1 cellular context compared by ENCODE assay signal in the genomic region with DNA sequence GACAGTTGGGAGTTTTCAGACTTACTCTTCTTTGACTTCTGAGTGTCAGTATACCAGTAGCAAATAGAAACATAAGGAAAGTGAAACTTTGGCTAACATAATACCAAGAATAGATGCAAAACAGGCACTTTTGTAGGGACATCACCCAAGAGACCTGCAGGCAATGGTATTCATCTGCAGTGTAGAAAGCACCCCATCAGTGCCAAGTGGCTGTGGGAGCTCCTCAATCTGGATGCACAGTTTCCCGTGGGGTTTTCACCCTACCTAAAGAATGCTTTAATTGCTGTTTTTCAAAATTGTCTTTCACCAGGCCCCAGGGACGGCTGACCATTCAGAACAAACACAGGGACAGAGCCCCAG.
TF ChIP-seq lines count a peak whose summit lies in the region.

No MANE protein-coding gene starts in this region.

TF ChIP-seq in H1, 55 proteins besides CTCF, POLR2A, EP300 and RAD21 (continued from another document):
- TF ChIP-seq, protein P1, sequence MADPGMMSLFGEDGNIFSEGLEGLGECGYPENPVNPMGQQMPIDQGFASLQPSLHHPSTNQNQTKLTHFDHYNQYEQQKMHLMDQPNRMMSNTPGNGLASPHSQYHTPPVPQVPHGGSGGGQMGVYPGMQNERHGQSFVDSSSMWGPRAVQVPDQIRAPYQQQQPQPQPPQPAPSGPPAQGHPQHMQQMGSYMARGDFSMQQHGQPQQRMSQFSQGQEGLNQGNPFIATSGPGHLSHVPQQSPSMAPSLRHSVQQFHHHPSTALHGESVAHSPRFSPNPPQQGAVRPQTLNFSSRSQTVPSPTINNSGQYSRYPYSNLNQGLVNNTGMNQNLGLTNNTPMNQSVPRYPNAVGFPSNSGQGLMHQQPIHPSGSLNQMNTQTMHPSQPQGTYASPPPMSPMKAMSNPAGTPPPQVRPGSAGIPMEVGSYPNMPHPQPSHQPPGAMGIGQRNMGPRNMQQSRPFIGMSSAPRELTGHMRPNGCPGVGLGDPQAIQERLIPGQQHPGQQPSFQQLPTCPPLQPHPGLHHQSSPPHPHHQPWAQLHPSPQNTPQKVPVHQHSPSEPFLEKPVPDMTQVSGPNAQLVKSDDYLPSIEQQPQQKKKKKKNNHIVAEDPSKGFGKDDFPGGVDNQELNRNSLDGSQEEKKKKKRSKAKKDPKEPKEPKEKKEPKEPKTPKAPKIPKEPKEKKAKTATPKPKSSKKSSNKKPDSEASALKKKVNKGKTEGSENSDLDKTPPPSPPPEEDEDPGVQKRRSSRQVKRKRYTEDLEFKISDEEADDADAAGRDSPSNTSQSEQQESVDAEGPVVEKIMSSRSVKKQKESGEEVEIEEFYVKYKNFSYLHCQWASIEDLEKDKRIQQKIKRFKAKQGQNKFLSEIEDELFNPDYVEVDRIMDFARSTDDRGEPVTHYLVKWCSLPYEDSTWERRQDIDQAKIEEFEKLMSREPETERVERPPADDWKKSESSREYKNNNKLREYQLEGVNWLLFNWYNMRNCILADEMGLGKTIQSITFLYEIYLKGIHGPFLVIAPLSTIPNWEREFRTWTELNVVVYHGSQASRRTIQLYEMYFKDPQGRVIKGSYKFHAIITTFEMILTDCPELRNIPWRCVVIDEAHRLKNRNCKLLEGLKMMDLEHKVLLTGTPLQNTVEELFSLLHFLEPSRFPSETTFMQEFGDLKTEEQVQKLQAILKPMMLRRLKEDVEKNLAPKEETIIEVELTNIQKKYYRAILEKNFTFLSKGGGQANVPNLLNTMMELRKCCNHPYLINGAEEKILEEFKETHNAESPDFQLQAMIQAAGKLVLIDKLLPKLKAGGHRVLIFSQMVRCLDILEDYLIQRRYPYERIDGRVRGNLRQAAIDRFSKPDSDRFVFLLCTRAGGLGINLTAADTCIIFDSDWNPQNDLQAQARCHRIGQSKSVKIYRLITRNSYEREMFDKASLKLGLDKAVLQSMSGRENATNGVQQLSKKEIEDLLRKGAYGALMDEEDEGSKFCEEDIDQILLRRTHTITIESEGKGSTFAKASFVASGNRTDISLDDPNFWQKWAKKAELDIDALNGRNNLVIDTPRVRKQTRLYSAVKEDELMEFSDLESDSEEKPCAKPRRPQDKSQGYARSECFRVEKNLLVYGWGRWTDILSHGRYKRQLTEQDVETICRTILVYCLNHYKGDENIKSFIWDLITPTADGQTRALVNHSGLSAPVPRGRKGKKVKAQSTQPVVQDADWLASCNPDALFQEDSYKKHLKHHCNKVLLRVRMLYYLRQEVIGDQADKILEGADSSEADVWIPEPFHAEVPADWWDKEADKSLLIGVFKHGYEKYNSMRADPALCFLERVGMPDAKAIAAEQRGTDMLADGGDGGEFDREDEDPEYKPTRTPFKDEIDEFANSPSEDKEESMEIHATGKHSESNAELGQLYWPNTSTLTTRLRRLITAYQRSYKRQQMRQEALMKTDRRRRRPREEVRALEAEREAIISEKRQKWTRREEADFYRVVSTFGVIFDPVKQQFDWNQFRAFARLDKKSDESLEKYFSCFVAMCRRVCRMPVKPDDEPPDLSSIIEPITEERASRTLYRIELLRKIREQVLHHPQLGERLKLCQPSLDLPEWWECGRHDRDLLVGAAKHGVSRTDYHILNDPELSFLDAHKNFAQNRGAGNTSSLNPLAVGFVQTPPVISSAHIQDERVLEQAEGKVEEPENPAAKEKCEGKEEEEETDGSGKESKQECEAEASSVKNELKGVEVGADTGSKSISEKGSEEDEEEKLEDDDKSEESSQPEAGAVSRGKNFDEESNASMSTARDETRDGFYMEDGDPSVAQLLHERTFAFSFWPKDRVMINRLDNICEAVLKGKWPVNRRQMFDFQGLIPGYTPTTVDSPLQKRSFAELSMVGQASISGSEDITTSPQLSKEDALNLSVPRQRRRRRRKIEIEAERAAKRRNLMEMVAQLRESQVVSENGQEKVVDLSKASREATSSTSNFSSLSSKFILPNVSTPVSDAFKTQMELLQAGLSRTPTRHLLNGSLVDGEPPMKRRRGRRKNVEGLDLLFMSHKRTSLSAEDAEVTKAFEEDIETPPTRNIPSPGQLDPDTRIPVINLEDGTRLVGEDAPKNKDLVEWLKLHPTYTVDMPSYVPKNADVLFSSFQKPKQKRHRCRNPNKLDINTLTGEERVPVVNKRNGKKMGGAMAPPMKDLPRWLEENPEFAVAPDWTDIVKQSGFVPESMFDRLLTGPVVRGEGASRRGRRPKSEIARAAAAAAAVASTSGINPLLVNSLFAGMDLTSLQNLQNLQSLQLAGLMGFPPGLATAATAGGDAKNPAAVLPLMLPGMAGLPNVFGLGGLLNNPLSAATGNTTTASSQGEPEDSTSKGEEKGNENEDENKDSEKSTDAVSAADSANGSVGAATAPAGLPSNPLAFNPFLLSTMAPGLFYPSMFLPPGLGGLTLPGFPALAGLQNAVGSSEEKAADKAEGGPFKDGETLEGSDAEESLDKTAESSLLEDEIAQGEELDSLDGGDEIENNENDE (IDR thresholded peaks at IDR 0.05; ENCODE audit: insufficient replicate concordance, low read length), result no peak
- TF ChIP-seq BACH1 (IDR thresholded peaks at IDR 0.05; ENCODE audit: low read length), result no peak
- no peak for TF ChIP-seq BCL11A (IDR thresholded peaks at IDR 0.05; ENCODE audit: low read depth in 2 of 2, low read length in 2 of 2)
- no peak for TF ChIP-seq ZNF274 (IDR thresholded peaks at IDR 0.05; ENCODE audit: borderline replicate concordance, extremely low read depth, low read length)
TF ChIP-seq in H1: peak in this region for 0.
